In the genomic region with DNA sequence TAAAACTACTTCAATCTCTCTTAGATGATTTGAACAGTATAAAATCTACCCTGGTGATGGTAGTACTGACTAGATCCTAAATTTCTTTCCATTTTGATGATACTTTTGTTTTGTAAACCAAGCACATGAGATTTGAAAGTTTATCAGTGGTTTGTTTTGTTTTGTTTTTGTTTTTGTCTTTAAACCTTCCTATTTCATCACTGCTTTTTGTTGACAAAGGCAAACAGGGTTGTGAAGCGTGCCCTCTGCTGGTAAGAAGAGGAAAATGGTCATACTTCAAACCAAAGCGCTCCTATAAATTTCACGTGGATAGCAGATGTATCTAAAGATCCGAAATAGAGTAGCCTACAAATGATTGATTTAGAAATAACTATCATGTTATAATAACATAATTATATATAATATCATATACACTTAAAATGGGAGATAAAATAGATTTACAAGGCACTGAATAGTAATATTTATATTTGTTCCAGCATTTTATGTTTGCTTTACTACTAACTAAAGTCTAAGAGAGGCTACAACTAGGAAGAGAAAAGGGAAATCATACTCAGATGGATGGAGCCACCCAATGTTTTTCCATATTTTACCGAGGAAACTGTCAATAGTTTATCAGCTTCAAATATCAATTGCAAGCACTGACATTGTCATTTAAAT, we compare ENCODE assay signal across 8 cellular contexts.
A peak's percentile ranks its signal among the peaks of the same experiment; 100 is the strongest.
DNase-seq lines count a peak whose midpoint lies in the region; ATAC-seq, FAIRE-seq and TF ChIP-seq lines count a peak whose summit lies in the region.

No MANE protein-coding gene starts in this region.

- 11 to 14% methylated on average over 5 of the region's 5 CpGs for WGBS in pancreas, 2 donors

- H3K4me3 ChIP-seq in epithelial cell of proximal tubule (ENCODE audit: low read depth, low read length) (no peak overlapping the region), pancreas (no peak overlapping the region)

- no peaks in the 10 kb centered on the region for H3K36me3 ChIP-seq in pancreas

- intact Hi-C loops in pancreas (cut with DNase I): no loop called here

- FAIRE-seq in pancreas (lab: Jason Lieb, UNC): peak; percentile 69

- no peak overlapping the region for H3K27ac ChIP-seq in pancreas

- H3K9me3 ChIP-seq in pancreas: no peaks in the 10 kb centered on the region

- TF ChIP-seq CTCF in epithelial cell of proximal tubule (conservative IDR thresholded peaks at IDR 0.05; ENCODE audit: low read depth, low read length): peak; percentile 93
- peak; percentile 17 to 55 (median 45) for TF ChIP-seq CTCF in pancreas (IDR thresholded peaks at IDR 0.05)

- no peaks in the 10 kb centered on the region for H3K27me3 ChIP-seq in pancreas

- peak; percentile 66 for DNase-seq in COLO829 (ENCODE audit: low spot score)
- peak; percentile 28 for DNase-seq in RPMI7951 (ENCODE audit: low read depth)
- no peak for DNase-seq in epithelial cell of proximal tubule (ENCODE audit: low read depth)
- DNase-seq in pancreas: peak in 1 of 6 donors; percentile 13
- no peak for DNase-seq in NCI-H128 (lab: John Stamatoyannopoulos, UW; ENCODE audit: unreplicated experiment)
- DNase-seq in NCI-H524 treated with DMSO at 0.1 percent for 48 hours (lab: John Stamatoyannopoulos, UW): no peak

- H3K4me1 ChIP-seq in pancreas: no peaks in the 10 kb centered on the region

- ATAC-seq in GM18502 (IDR thresholded peaks at IDR 0.05; ENCODE audit: poor library complexity, unreplicated experiment) (peak; percentile 79), HG03354 (IDR thresholded peaks at IDR 0.05; ENCODE audit: poor library complexity, severe bottlenecking, unreplicated experiment) (peak; percentile 85), pancreas (peak in 3 of 4 donors; percentile 53 to 60 (median 54))

Comparison
In these comparisons a context has a peak if more than half of its experiments do, and no peak if none do; other contexts are left out.
1. DNase-seq: peak in COLO829 (single experiment) and RPMI7951 (single experiment); none in epithelial cell of proximal tubule (single experiment), NCI-H128 (single experiment) and NCI-H524 treated with DMSO at 0.1 percent for 48 hours (single experiment).
2. Peak in every context shown above with its lines, with median percentiles within 50 percentile points of each other: ATAC-seq.